Comparison of ENCODE assay signal across 1 cellular context in the genomic region with DNA sequence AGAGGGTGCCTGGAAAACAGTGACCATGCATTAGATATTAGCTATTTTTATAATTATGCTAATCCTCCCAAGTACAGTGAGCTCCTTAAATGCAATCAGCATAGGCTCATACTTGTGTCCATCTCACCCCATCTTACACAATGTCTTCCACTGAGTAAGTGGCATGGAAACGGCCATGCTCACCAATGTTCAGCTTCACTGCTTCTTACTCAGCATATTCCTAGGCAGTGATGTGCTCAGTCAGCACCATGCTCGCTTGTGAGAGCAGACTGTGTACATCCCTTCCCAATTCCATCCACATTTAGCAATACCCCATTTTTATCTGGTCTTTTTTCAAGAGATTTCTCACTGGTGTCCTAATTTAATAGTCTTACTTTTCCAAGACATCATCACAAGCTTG.
TF ChIP-seq lines count a peak whose summit lies in the region.

No MANE protein-coding gene starts in this region.

TF ChIP-seq in SK-N-SH treated with all-trans-retinoic acid at 6 μM for 48 hours, 23 proteins besides CTCF, POLR2A, EP300 and RAD21 (continued from another document):
- TF ChIP-seq, protein P1, sequence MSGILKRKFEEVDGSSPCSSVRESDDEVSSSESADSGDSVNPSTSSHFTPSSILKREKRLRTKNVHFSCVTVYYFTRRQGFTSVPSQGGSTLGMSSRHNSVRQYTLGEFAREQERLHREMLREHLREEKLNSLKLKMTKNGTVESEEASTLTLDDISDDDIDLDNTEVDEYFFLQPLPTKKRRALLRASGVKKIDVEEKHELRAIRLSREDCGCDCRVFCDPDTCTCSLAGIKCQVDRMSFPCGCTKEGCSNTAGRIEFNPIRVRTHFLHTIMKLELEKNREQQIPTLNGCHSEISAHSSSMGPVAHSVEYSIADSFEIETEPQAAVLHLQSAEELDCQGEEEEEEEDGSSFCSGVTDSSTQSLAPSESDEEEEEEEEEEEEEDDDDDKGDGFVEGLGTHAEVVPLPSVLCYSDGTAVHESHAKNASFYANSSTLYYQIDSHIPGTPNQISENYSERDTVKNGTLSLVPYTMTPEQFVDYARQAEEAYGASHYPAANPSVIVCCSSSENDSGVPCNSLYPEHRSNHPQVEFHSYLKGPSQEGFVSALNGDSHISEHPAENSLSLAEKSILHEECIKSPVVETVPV (CRISPR knock-in tag; IDR thresholded peaks at IDR 0.05): no peak
